Comparison of ENCODE assay signal across 8 cellular contexts in genomic region chr4:11805837-11806236, GRCh38.
DNase-seq lines count a peak whose midpoint lies in the region; ATAC-seq and TF ChIP-seq lines count a peak whose summit lies in the region.

No MANE protein-coding gene starts in this region.

- DNase-seq in DMS53 treated with DMSO at 0.1 percent for 48 hours (lab: John Stamatoyannopoulos, UW; ENCODE audit: unreplicated experiment): peak; percentile 66
- DNase-seq in RWPE1 (ENCODE audit: low spot score): peak; percentile 29
- peak; percentile 23 to 88 for DNase-seq in cardiac muscle cell (ENCODE audit: low read depth in 1 of 2, low spot score in 1 of 2)
- DNase-seq in stromal cell of bone marrow (ENCODE audit: low read depth): peak; percentile 30
- DNase-seq in COLO668 (lab: John Stamatoyannopoulos, UW; ENCODE audit: unreplicated experiment): no peak
- no peak for DNase-seq in activated naive CD4-positive, alpha-beta T cell treated with anti-CD3 and anti-CD28 coated beads, Interleukin-2, amount 50 U/mL, for 72 hours (ENCODE audit: low spot score in 2 of 2)
- DNase-seq in HAP-1 (ENCODE audit: low spot score in 2 of 2): no peak

- H3K27ac ChIP-seq in RWPE1: no peak overlapping the region
- H3K27ac ChIP-seq in cardiac muscle cell: no peak overlapping the region

- POLR2A ChIA-PET in RWPE1 (lab: Yijun Ruan, JAX; ENCODE audit: low non-redundant PET): no interaction called here

- no peak overlapping the region for H3K27ac Mint-ChIP-seq in activated naive CD4-positive, alpha-beta T cell treated with anti-CD3 and anti-CD28 coated beads, Interleukin-2, amount 50 U/mL, for 72 hours

- ATAC-seq in HG03103 (IDR thresholded peaks at IDR 0.05; ENCODE audit: low read depth, unreplicated experiment): peak; percentile 88
- ATAC-seq in activated naive CD4-positive, alpha-beta T cell treated with anti-CD3 and anti-CD28 coated beads, Interleukin-2, amount 50 U/mL, for 72 hours: no peak

- H3K27me3 ChIP-seq in cardiac muscle cell: no peaks in the 10 kb centered on the region
- H3K27me3 ChIP-seq in HAP-1 (ENCODE audit: low read depth): no peaks in the 10 kb centered on the region

- no peaks in the 10 kb centered on the region for H3K4me1 ChIP-seq in cardiac muscle cell (ENCODE audit: low read depth)
- no peaks in the 10 kb centered on the region for H3K4me1 ChIP-seq in HAP-1

- CTCF ChIA-PET in RWPE1 (lab: Yijun Ruan, JAX): interaction anchor here (0.6 to 0.7 kb wide), 2 partner anchors 112 to 653 kb away, joined by 3 to 4 read pairs; no protein-coding TSS in a partner anchor

- H3K4me3 ChIP-seq in cardiac muscle cell: no peak overlapping the region
- H3K4me3 ChIP-seq in HAP-1: no peak overlapping the region

- H3K36me3 ChIP-seq in cardiac muscle cell (no peaks in the 10 kb centered on the region), HAP-1 (replicated peaks) (no peaks in the 10 kb centered on the region)

- H3K9me3 Mint-ChIP-seq in activated naive CD4-positive, alpha-beta T cell treated with anti-CD3 and anti-CD28 coated beads, Interleukin-2, amount 50 U/mL, for 72 hours: no peaks in the 10 kb centered on the region

- in situ Hi-C loops in HAP-1 (cut with MboI; ENCODE audit: low sequenced_read_pairs): no loop called here

- TF ChIP-seq CTCF in RWPE1 (conservative IDR thresholded peaks at IDR 0.05; ENCODE audit: low read depth) (peak; percentile 29; the same call in 1 of the 2 replicates), cardiac muscle cell (IDR thresholded peaks at IDR 0.05; ENCODE audit: low read depth, low read length) (peak; percentile 72)

- H3K9me3 ChIP-seq in cardiac muscle cell (ENCODE audit: low read depth): no peaks in the 10 kb centered on the region
- no peaks in the 10 kb centered on the region for H3K9me3 ChIP-seq in HAP-1

- H3K36me3 Mint-ChIP-seq in activated naive CD4-positive, alpha-beta T cell treated with anti-CD3 and anti-CD28 coated beads, Interleukin-2, amount 50 U/mL, for 72 hours: no peaks in the 10 kb centered on the region

Comparison
In these comparisons a context has a peak if more than half of its experiments do, and no peak if none do; other contexts are left out.
1. DNase-seq: peak in DMS53 treated with DMSO at 0.1 percent for 48 hours (single experiment), RWPE1 (single experiment), cardiac muscle cell (2 of 2) and stromal cell of bone marrow (single experiment); none in COLO668 (single experiment), activated naive CD4-positive, alpha-beta T cell treated with anti-CD3 and anti-CD28 coated beads, Interleukin-2, amount 50 U/mL, for 72 hours (0 of 2) and HAP-1 (0 of 2).